ENCODE assay signal across 1 cellular context in genomic region chr7:150974468-150975391, GRCh38.
TF ChIP-seq lines count a peak whose summit lies in the region.

No MANE protein-coding gene starts in this region.

TF ChIP-seq in WTC11, 78 proteins besides CTCF, POLR2A, EP300 and RAD21 (continued from another document and continues in another):
- TF ChIP-seq ZNF281 (CRISPR knock-in tag; IDR thresholded peaks at IDR 0.05) = no peak
- no peak for TF ChIP-seq ZBTB21 (CRISPR knock-in tag; IDR thresholded peaks at IDR 0.05; ENCODE audit: borderline replicate concordance)
- no peak for TF ChIP-seq RORB (CRISPR knock-in tag; IDR thresholded peaks at IDR 0.05)
- TF ChIP-seq ZNF121 (CRISPR knock-in tag; IDR thresholded peaks at IDR 0.05) = no peak
- no peak for TF ChIP-seq ZNF138 (CRISPR knock-in tag; conservative IDR thresholded peaks at IDR 0.05)
- TF ChIP-seq RELA (CRISPR knock-in tag; IDR thresholded peaks at IDR 0.05; ENCODE audit: borderline replicate concordance) = no peak
- no peak for TF ChIP-seq IRF1 (CRISPR knock-in tag; IDR thresholded peaks at IDR 0.05)
- no peak for TF ChIP-seq USF1 (CRISPR knock-in tag; IDR thresholded peaks at IDR 0.05)
- peak; percentile 35; the same call in 1 of the 2 replicates for TF ChIP-seq TCF7 (CRISPR knock-in tag; IDR thresholded peaks at IDR 0.05; ENCODE audit: low read depth)
- no peak for TF ChIP-seq FOXJ3 (CRISPR knock-in tag; IDR thresholded peaks at IDR 0.05; ENCODE audit: borderline replicate concordance)
- TF ChIP-seq FOXK1 (CRISPR knock-in tag; IDR thresholded peaks at IDR 0.05) = peak; percentile 44; the same call in 1 of the 2 replicates
- no peak for TF ChIP-seq ZNF232 (CRISPR knock-in tag; IDR thresholded peaks at IDR 0.05)
- no peak for TF ChIP-seq PRDM15 (CRISPR knock-in tag; IDR thresholded peaks at IDR 0.05)
- TF ChIP-seq ERG (CRISPR knock-in tag; IDR thresholded peaks at IDR 0.05) = no peak
- no peak for TF ChIP-seq SOX15 (CRISPR knock-in tag; IDR thresholded peaks at IDR 0.05)
- TF ChIP-seq ZNF671 (CRISPR knock-in tag; IDR thresholded peaks at IDR 0.05) = no peak
- no peak for TF ChIP-seq ATF2 (CRISPR knock-in tag; IDR thresholded peaks at IDR 0.05; ENCODE audit: borderline replicate concordance, low read depth)
- TF ChIP-seq NR3C1 (CRISPR knock-in tag; conservative IDR thresholded peaks at IDR 0.05; ENCODE audit: low read depth) = no peak
- no peak for TF ChIP-seq KAT7 (CRISPR knock-in tag; IDR thresholded peaks at IDR 0.05; ENCODE audit: borderline replicate concordance)
- TF ChIP-seq E2F4 (CRISPR knock-in tag; IDR thresholded peaks at IDR 0.05; ENCODE audit: borderline replicate concordance, low read depth) = no peak
- TF ChIP-seq CREM (CRISPR knock-in tag; IDR thresholded peaks at IDR 0.05) = no peak; the same call in 1 of the 2 replicates
- 0 out of 2 replicates have a peak, but pooled peaks have one; percentile 23 for TF ChIP-seq FOXP4 (CRISPR knock-in tag; IDR thresholded peaks at IDR 0.05)
- 0 out of 2 replicates have a peak, but pooled peaks have one; percentile 42 for TF ChIP-seq ZBTB43 (CRISPR knock-in tag; IDR thresholded peaks at IDR 0.05)
- no peak for TF ChIP-seq ZNF317 (CRISPR knock-in tag; IDR thresholded peaks at IDR 0.05; ENCODE audit: borderline replicate concordance, low read depth)
- TF ChIP-seq CDX4 (CRISPR knock-in tag; IDR thresholded peaks at IDR 0.05; ENCODE audit: borderline replicate concordance) = no peak
- no peak for TF ChIP-seq MYBL2 (CRISPR knock-in tag; IDR thresholded peaks at IDR 0.05)
- no peak for TF ChIP-seq ZNF532 (CRISPR knock-in tag; IDR thresholded peaks at IDR 0.05; ENCODE audit: borderline replicate concordance)
- TF ChIP-seq MAX (CRISPR knock-in tag; IDR thresholded peaks at IDR 0.05) = no peak
- TF ChIP-seq ELF4 (CRISPR knock-in tag; IDR thresholded peaks at IDR 0.05; ENCODE audit: low read depth) = no peak
- TF ChIP-seq SP1 (CRISPR knock-in tag; conservative IDR thresholded peaks at IDR 0.05) = peak; percentile 65; the same call in 1 of the 2 replicates
- no peak for TF ChIP-seq JAZF1 (CRISPR knock-in tag; IDR thresholded peaks at IDR 0.05)
